Comparison of ENCODE assay signal across 13 cellular contexts in the genomic region with DNA sequence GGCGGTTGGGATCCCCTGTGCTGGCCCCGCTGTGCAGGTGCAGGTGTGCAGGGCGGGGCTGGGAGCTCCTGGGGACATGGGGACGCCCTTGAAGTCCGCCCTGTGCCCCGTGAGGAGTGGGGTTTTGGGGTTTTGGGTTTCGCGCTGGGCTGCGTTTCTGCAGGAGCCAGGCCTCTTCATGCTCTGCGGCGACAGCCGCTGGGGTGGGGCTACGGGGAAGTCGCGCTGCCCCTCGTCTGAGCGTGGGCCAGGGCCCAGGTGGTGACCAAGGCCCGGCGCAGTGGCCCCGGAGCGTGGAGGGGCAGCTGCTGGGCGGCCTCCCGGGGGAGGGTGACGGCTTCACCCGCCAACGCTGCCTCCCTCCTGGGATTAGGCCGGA. TPM values are rescaled to one million over a fixed set of nuclear protein-coding genes. Genes with fewer than 3 reads are reported as not detected.
DNase-seq lines count a peak whose midpoint lies in the region; ATAC-seq and TF ChIP-seq lines count a peak whose summit lies in the region.
"Had no signal": no experiment of that assay in that cellular context is flagged by ENCODE, and none has a peak within 500 bp of the region (broad histone marks: within the 10 kb centered on the region; RNA-seq: fewer than 3 reads in every experiment).

No MANE protein-coding gene starts in this region.

- H3K4me3 ChIP-seq in psoas muscle (peak overlapping the region; percentile 50), SJCRH30 (no peak overlapping the region)
- H3K4me3 ChIP-seq: HAP-1 had no signal

- 6 to 11% (median 9%) methylated on average over 22 to 27 of the region's 27 CpGs for WGBS in psoas muscle, 3 donors

- H3K9me3 ChIP-seq in psoas muscle: no peaks in the 10 kb centered on the region
- no peaks in the 10 kb centered on the region for H3K9me3 ChIP-seq in SJCRH30 (replicated peaks)
- H3K9me3 ChIP-seq: HAP-1 had no signal

- H3K27me3 ChIP-seq in psoas muscle (ENCODE audit: insufficient read depth in 3 of 3, low read length in 2 of 3) (peaks cover 0 to 48% (median 6%) of the 10 kb centered on the region in 3 donors), SJCRH30 (no peaks in the 10 kb centered on the region)

- TF ChIP-seq CTCF in RWPE1 (conservative IDR thresholded peaks at IDR 0.05; ENCODE audit: low read depth) (no peak), psoas muscle (IDR thresholded peaks at IDR 0.05) (no peak)

- ATAC-seq in left ventricle myocardium superior: peak; percentile 61
- peak; percentile 14 to 74 (median 28) for ATAC-seq in psoas muscle
- ATAC-seq: activated CD4-positive, alpha-beta T cell treated with anti-CD3 and anti-CD28 coated beads for 36 hours had no signal

- POLR2A ChIA-PET in RWPE1 (lab: Yijun Ruan, JAX; ENCODE audit: low non-redundant PET): no interaction called here

- peak overlapping the region; percentile 45 for H3K27ac ChIP-seq in RWPE1
- no peak overlapping the region for H3K27ac ChIP-seq in psoas muscle
- H3K27ac ChIP-seq in SJCRH30: no peak overlapping the region

- peak; percentile 89 for DNase-seq in COLO668 (lab: John Stamatoyannopoulos, UW; ENCODE audit: unreplicated experiment)
- peak; percentile 28 for DNase-seq in RWPE1 (ENCODE audit: low spot score)
- peak; percentile 49 for DNase-seq in left ventricle myocardium superior
- peak in 1 of 2 donors; percentile 48 for DNase-seq in psoas muscle
- DNase-seq in SJCRH30: no peak
- DNase-seq in glomerular visceral epithelial cell (ENCODE audit: extremely low spot score): no peak
- DNase-seq in foreskin melanocyte: no peak
- no peak for DNase-seq in epidermal melanocyte (ENCODE audit: insufficient read length, low spot score)
- DNase-seq: activated CD4-positive, alpha-beta T cell treated with anti-CD3 and anti-CD28 coated beads for 36 hours; CD8-positive, alpha-beta memory T cell; NCI-H1105 had no signal

- H3K36me3 ChIP-seq in psoas muscle (ENCODE audit: insufficient read depth in 1 of 2, low read depth in 1 of 2): no peaks in the 10 kb centered on the region
- no peaks in the 10 kb centered on the region for H3K36me3 ChIP-seq in SJCRH30
- H3K36me3 ChIP-seq: HAP-1 had no signal

- CTCF ChIA-PET in RWPE1 (lab: Yijun Ruan, JAX): no interaction called here

- intact Hi-C loops in left ventricle myocardium superior (cut with micrococcal nuclease) (no loop called here), psoas muscle (cut with DNase I) (no loop called here)

- H3K4me1 ChIP-seq in psoas muscle (no peaks in the 10 kb centered on the region), SJCRH30 (no peaks in the 10 kb centered on the region)
- H3K4me1 ChIP-seq: HAP-1 had no signal

RNA-seq across cellular contexts. Expression of a gene that starts 47.8 kb away (rescaled TPM):
- 19.6 TPM for total RNA-seq in left ventricle myocardium superior
- total RNA-seq in psoas muscle: under 1 TPM in 2 of 4 donors, not detected in 2; 0.48 to 0.65 TPM
- polyA plus RNA-seq in psoas muscle: under 1 TPM in 1 of 3 donors, not detected in 2; 0.05 TPM
- not detected in 2 replicates for total RNA-seq in SJCRH30 (2014; rRNA removed; shearing (Covaris generic))
- total RNA-seq: activated CD4-positive, alpha-beta T cell treated with anti-CD3 and anti-CD28 coated beads for 36 hours; CD8-positive, alpha-beta memory T cell; RPMI7951 had no signal
- polyA plus RNA-seq: CD8-positive, alpha-beta memory T cell had no signal

Comparison
In these comparisons a context has a peak if more than half of its experiments do, and no peak if none do; other contexts are left out.
1. DNase-seq: peak in COLO668 (single experiment), RWPE1 (single experiment) and left ventricle myocardium superior (single experiment); none in SJCRH30 (0 of 2), glomerular visceral epithelial cell (single experiment), foreskin melanocyte (single experiment) and epidermal melanocyte (single experiment).
2. RNA of a gene that starts 47.8 kb away (total RNA-seq): 19.6 TPM in left ventricle myocardium superior (single experiment); 0.48 to 0.65 TPM in psoas muscle and not detected in SJCRH30; every median in the first group is over 10 times any median in the second.